29 cellular contexts compared by ENCODE assay signal in genomic region chr1:115613767-115614166, GRCh38.
"Had no signal": no experiment of that assay in that cellular context is flagged by ENCODE, and none has a peak within 500 bp of the region (broad histone marks: within the 10 kb centered on the region; RNA-seq: fewer than 3 reads in every experiment).

No MANE protein-coding gene starts in this region.

- H3K4me1 ChIP-seq: parathyroid adenoma, psoas muscle, right lobe of liver, sigmoid colon, suprapubic skin, testis, tibial artery, transverse colon, vagina had no signal

- H3K9me3 ChIP-seq: ovary, psoas muscle, right lobe of liver, sigmoid colon, suprapubic skin, testis, tibial artery, transverse colon, vagina had no signal

- H3K4me3 ChIP-seq: ovary, psoas muscle, right lobe of liver, sigmoid colon, suprapubic skin, testis, tibial artery, transverse colon, vagina had no signal

- H3K4me1 Mint-ChIP-seq: naive thymus-derived CD8-positive, alpha-beta T cell; nephron progenitor cell; neural crest cell; stimulated activated memory B cell treated with anti-CD40 and anti-IgM and Interleukin-4, amounts not matched to agents 10 μg/mL and 1 μg/mL and 100 μg/mL, for 72 hours; stimulated activated naive CD8-positive, alpha-beta T cell treated with anti-CD3 and anti-CD28 coated beads, Interleukin-15, amount 100 ng/mL, for 72 hours had no signal

- H2AFZ ChIP-seq: parathyroid adenoma had no signal

- H3K36me3 Mint-ChIP-seq: naive thymus-derived CD8-positive, alpha-beta T cell; stimulated activated memory B cell treated with anti-CD40 and anti-IgM and Interleukin-4, amounts not matched to agents 10 μg/mL and 1 μg/mL and 100 μg/mL, for 72 hours; type B pancreatic cell had no signal

- H3K9ac ChIP-seq: parathyroid adenoma had no signal

- H3K27me3 ChIP-seq: ovary, right lobe of liver, sigmoid colon, testis, tibial artery, transverse colon, vagina had no signal

- H3K4me3 Mint-ChIP-seq: naive thymus-derived CD8-positive, alpha-beta T cell; natural killer cell treated with Interleukin-12 subunit alpha and Interleukin-12 subunit beta and Interleukin-15 and Interleukin-18, amount 100 ng/mL, for 72 hours; nephron progenitor cell; neural crest cell; stimulated activated memory B cell treated with anti-CD40 and anti-IgM and Interleukin-4, amounts not matched to agents 10 μg/mL and 1 μg/mL and 100 μg/mL, for 72 hours; stimulated activated naive CD8-positive, alpha-beta T cell treated with anti-CD3 and anti-CD28 coated beads, Interleukin-15, amount 100 ng/mL, for 72 hours; type B pancreatic cell had no signal

- H3K9me3 Mint-ChIP-seq: natural killer cell treated with Interleukin-12 subunit alpha and Interleukin-12 subunit beta and Interleukin-15 and Interleukin-18, amount 100 ng/mL, for 72 hours; neural crest cell; type B pancreatic cell had no signal

- H3K27ac ChIP-seq: ovary, parathyroid adenoma, psoas muscle, right lobe of liver, sigmoid colon, suprapubic skin, testis, tibial artery, transverse colon, vagina had no signal

- ATAC-seq: naive thymus-derived CD8-positive, alpha-beta T cell; psoas muscle; right cardiac atrium; right lobe of liver; stimulated activated memory B cell treated with anti-CD40 and anti-IgM and Interleukin-4, amounts not matched to agents 10 μg/mL and 1 μg/mL and 100 μg/mL, for 72 hours; stimulated activated naive CD8-positive, alpha-beta T cell treated with anti-CD3 and anti-CD28 coated beads, Interleukin-15, amount 100 ng/mL, for 72 hours; stimulated activated naive CD8-positive, alpha-beta T cell treated with anti-CD3 and anti-CD28 coated beads, Interleukin-15, Interleukin-2, amounts not matched to agents 100 U/mL and 50 U/mL, for 24 hours had no signal

- DNase-seq: naive thymus-derived CD8-positive, alpha-beta T cell; nephron progenitor cell; occipital lobe; ovary; posterior cingulate gyrus; psoas muscle; right cardiac atrium; right lobe of liver; sigmoid colon; small intestine; stimulated activated CD4-positive, alpha-beta T cell treated with anti-CD3 and anti-CD28 coated beads, Interleukin-15, amount 100 ng/mL, for 24 hours; stimulated activated CD4-positive, alpha-beta T cell treated with anti-CD3 and anti-CD28 coated beads, Interleukin-2, amount 100 ng/mL, for 24 hours; stimulated activated CD4-positive, alpha-beta T cell treated with anti-CD3 and anti-CD28 coated beads, Interleukin-2, amount 100 ng/mL, for 48 hours; stimulated activated CD4-positive, alpha-beta T cell treated with anti-CD3 and anti-CD28 coated beads, Interleukin-4, amount 100 ng/mL, for 24 hours; stimulated activated naive CD4-positive, alpha-beta T cell; stimulated activated naive CD8-positive, alpha-beta T cell treated with anti-CD3 and anti-CD28 coated beads, Interleukin-15, amount 100 ng/mL, for 72 hours; stimulated activated naive CD8-positive, alpha-beta T cell treated with anti-CD3 and anti-CD28 coated beads, Interleukin-15, Interleukin-2, amounts not matched to agents 100 U/mL and 50 U/mL, for 24 hours; substantia nigra; testis; tibial artery; transverse colon had no signal

- H3K36me3 ChIP-seq: ovary, right lobe of liver, sigmoid colon, suprapubic skin, tibial artery, transverse colon, vagina had no signal

- H3K27ac Mint-ChIP-seq: naive thymus-derived CD8-positive, alpha-beta T cell; natural killer cell treated with Interleukin-12 subunit alpha and Interleukin-12 subunit beta and Interleukin-15 and Interleukin-18, amount 100 ng/mL, for 72 hours; progenitor cell of endocrine pancreas; stimulated activated memory B cell treated with anti-CD40 and anti-IgM and Interleukin-4, amounts not matched to agents 10 μg/mL and 1 μg/mL and 100 μg/mL, for 72 hours; stimulated activated naive CD8-positive, alpha-beta T cell treated with anti-CD3 and anti-CD28 coated beads, Interleukin-15, amount 100 ng/mL, for 72 hours; type B pancreatic cell had no signal
